ENCODE assay signal across 27 cellular contexts in the genomic region with DNA sequence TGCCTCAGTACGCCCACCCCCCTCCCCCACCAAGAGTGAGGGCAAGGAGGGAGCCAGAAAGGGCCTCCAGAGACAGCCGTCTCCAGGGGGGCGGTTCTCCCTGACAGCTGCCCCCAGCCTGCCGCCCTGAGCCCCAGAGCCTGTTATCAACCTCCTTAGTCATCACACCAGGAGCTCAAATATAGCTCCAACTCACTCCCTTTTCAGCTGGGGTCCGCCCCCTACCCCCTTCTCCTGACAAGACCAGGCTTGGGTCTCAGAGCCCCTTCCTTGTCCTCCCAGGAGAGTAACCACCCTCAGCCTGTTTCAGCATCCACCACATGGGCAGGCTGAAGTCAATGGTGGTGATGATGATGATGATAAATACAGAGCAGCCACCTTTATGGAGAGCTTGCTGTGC. TPM values are rescaled to one million over a fixed set of nuclear protein-coding genes. Genes with fewer than 3 reads are reported as not detected.
"Had no signal": no experiment of that assay in that cellular context is flagged by ENCODE, and none has a peak within 500 bp of the region (broad histone marks: within the 10 kb centered on the region; RNA-seq: fewer than 3 reads in every experiment).

No MANE protein-coding gene starts in this region.

- DNase-seq: activated CD4-positive, alpha-beta T cell treated with anti-CD3 and anti-CD28 coated beads for 4 hours; activated CD4-positive, alpha-beta T cell treated with anti-CD3 and anti-CD28 coated beads, Interleukin-2, amount 50 U/mL, for 4 hours; activated CD8-positive, alpha-beta memory T cell treated with anti-CD3 and anti-CD28 coated beads for 24 hours; activated effector memory CD4-positive, alpha-beta T cell treated with anti-CD3 and anti-CD28 coated beads, Interleukin-2, amount 50 U/mL, for 16 hours; activated naive CD4-positive, alpha-beta T cell treated with anti-CD3 and anti-CD28 coated beads for 36 hours; activated naive CD8-positive, alpha-beta T cell treated with anti-CD3 and anti-CD28 coated beads for 36 hours; adrenal gland; aorta; caudate nucleus; foreskin melanocyte; left lung; naive thymus-derived CD4-positive, alpha-beta T cell; nucleus accumbens; psoas muscle; stimulated activated CD4-positive, alpha-beta T cell treated with anti-CD3 and anti-CD28 coated beads, Interleukin-2, amount 100 ng/mL, for 48 hours; stimulated activated naive CD8-positive, alpha-beta T cell treated with anti-CD3 and anti-CD28 coated beads, Interleukin-15, Interleukin-2, amounts not matched to agents 100 U/mL and 50 U/mL, for 24 hours; T-helper 1 cell; testis; transverse colon had no signal

- H3K4me3 Mint-ChIP-seq: activated naive CD4-positive, alpha-beta T cell treated with anti-CD3 and anti-CD28 coated beads for 36 hours; activated naive CD8-positive, alpha-beta T cell treated with anti-CD3 and anti-CD28 coated beads for 36 hours; brain; naive thymus-derived CD4-positive, alpha-beta T cell had no signal

- H3K27me3 Mint-ChIP-seq: activated naive CD8-positive, alpha-beta T cell treated with anti-CD3 and anti-CD28 coated beads for 36 hours; naive thymus-derived CD4-positive, alpha-beta T cell had no signal

- H3K9me3 Mint-ChIP-seq: activated naive CD4-positive, alpha-beta T cell treated with anti-CD3 and anti-CD28 coated beads for 36 hours; activated naive CD8-positive, alpha-beta T cell treated with anti-CD3 and anti-CD28 coated beads for 36 hours; brain had no signal

- H3K27ac ChIP-seq: adrenal gland, esophagus muscularis mucosa, left lung, parathyroid adenoma, testis, transverse colon, VCaP had no signal

- H3K4me3 ChIP-seq: adrenal gland, esophagus muscularis mucosa, left lung, psoas muscle, testis, transverse colon had no signal

- H3K36me3 ChIP-seq: adrenal gland, esophagus muscularis mucosa, left lung, transverse colon had no signal

- H3K36me3 Mint-ChIP-seq: activated naive CD8-positive, alpha-beta T cell treated with anti-CD3 and anti-CD28 coated beads for 36 hours; brain; naive thymus-derived CD4-positive, alpha-beta T cell had no signal

- H3K9ac ChIP-seq: parathyroid adenoma had no signal

- H2AFZ ChIP-seq: parathyroid adenoma had no signal

- ATAC-seq: left lung; naive thymus-derived CD4-positive, alpha-beta T cell; psoas muscle; stimulated activated naive CD8-positive, alpha-beta T cell treated with anti-CD3 and anti-CD28 coated beads, Interleukin-15, Interleukin-2, amounts not matched to agents 100 U/mL and 50 U/mL, for 24 hours had no signal

- H3K9me3 ChIP-seq: adrenal gland, esophagus muscularis mucosa, left lung, psoas muscle, testis, transverse colon had no signal

- H3K4me1 Mint-ChIP-seq: activated naive CD8-positive, alpha-beta T cell treated with anti-CD3 and anti-CD28 coated beads for 36 hours; naive thymus-derived CD4-positive, alpha-beta T cell had no signal

- H3K27ac Mint-ChIP-seq: activated naive CD4-positive, alpha-beta T cell treated with anti-CD3 and anti-CD28 coated beads for 36 hours; activated naive CD8-positive, alpha-beta T cell treated with anti-CD3 and anti-CD28 coated beads for 36 hours; naive thymus-derived CD4-positive, alpha-beta T cell had no signal

- H3K27me3 ChIP-seq: adrenal gland, esophagus muscularis mucosa, left lung, testis, transverse colon had no signal

RNA-seq across cellular contexts. Expression of a gene that starts 20.1 kb away (rescaled TPM):
- total RNA-seq: activated naive CD4-positive, alpha-beta T cell treated with anti-CD3 and anti-CD28 coated beads for 36 hours; activated naive CD8-positive, alpha-beta T cell treated with anti-CD3 and anti-CD28 coated beads for 36 hours; adrenal gland; aorta; esophagus muscularis mucosa; glomerular endothelial cell; lung microvascular endothelial cell; mesenteric fat pad; naive thymus-derived CD4-positive, alpha-beta T cell; psoas muscle; transverse colon; urinary bladder had no signal
